ENCODE assay signal across 8 cellular contexts in genomic region chr4:17324431-17324830, GRCh38.
DNase-seq lines count a peak whose midpoint lies in the region; ATAC-seq, FAIRE-seq and TF ChIP-seq lines count a peak whose summit lies in the region.

No MANE protein-coding gene starts in this region.

- H3K9me3 ChIP-seq in Caco-2 = no peaks in the 10 kb centered on the region
- no peaks in the 10 kb centered on the region for H3K9me3 ChIP-seq in K562 (replicated peaks; ENCODE audit: control insufficient read depth, insufficient read depth, low read depth, low read length)
- no peaks in the 10 kb centered on the region for H3K9me3 ChIP-seq in keratinocyte (ENCODE audit: control insufficient read depth, low read depth, low read length)

- dilution Hi-C loops in keratinocyte (cut with MboI; ENCODE audit: extremely low pct_ligation_motif_present, low sequenced_read_pairs) = no loop called here

- CTCF ChIA-PET in Caco-2 (lab: Charles Lee) = interaction anchor here (0.7 kb wide), 1 partner anchor 52 kb away, joined by 5 read pairs; no protein-coding TSS in a partner anchor
- CTCF ChIA-PET in T-cell (lab: Charles Lee) = interaction anchor here (0.5 to 1.6 kb wide), 15 partner anchors 9 to 873 kb away, joined by 3 to 11 read pairs (median 5); no protein-coding TSS in a partner anchor
- CTCF ChIA-PET in K562 (lab: Yijun Ruan, JAX; ENCODE audit: low intra/inter-chr PET ratio) = interaction anchor here (0.7 to 1.8 kb wide), 3 partner anchors 123 to 1034 kb away, joined by 3 to 6 read pairs (median 3); no protein-coding TSS in a partner anchor

- no peaks in the 10 kb centered on the region for H3K4me1 Mint-ChIP-seq in Caco-2 (ENCODE audit: low read depth, unreplicated experiment)
- peaks cover 10 to 14% (median 10%) of the 10 kb centered on the region in 3 donors for H3K4me1 Mint-ChIP-seq in T-cell

- peak in 1 of 2 experiments; percentile 16 for DNase-seq in Caco-2
- peak in 26 of 34 experiments; percentile 8 to 45 (median 28) for DNase-seq in T-cell
- DNase-seq in K562 (ENCODE audit: extremely low read depth in 1 of 4, low spot score in 3 of 4) = peak; percentile 58 to 67 (median 64)
- no peak for DNase-seq in keratinocyte (ENCODE audit: low read depth, low spot score)
- peak; percentile 11 to 35 (median 27) for DNase-seq in stimulated activated CD4-positive, alpha-beta T cell treated with anti-CD3 and anti-CD28 coated beads, TNF-alpha, amount 100 ng/mL, for 24 hours (ENCODE audit: low read depth in 3 of 3)
- DNase-seq in NCI-H128 (lab: John Stamatoyannopoulos, UW; ENCODE audit: unreplicated experiment) = no peak

- no peak overlapping the region for H3K4me3 Mint-ChIP-seq in Caco-2 (ENCODE audit: unreplicated experiment)
- H3K4me3 Mint-ChIP-seq in T-cell = peak overlapping the region; percentile 26 to 48 (median 47)

- no peaks in the 10 kb centered on the region for H3K79me2 ChIP-seq in K562 (ENCODE audit: control insufficient read depth, insufficient read depth, low read length)
- H3K79me2 ChIP-seq in keratinocyte (ENCODE audit: control insufficient read depth, insufficient read depth, low read length) = no peaks in the 10 kb centered on the region

- TF ChIP-seq POLR2A in K562 (conservative IDR thresholded peaks at IDR 0.05) = no peak

- H3K27me3 Mint-ChIP-seq in Caco-2 (ENCODE audit: insufficient read depth, unreplicated experiment) (peaks cover 10% of the 10 kb centered on the region), T-cell (no peaks in the 10 kb centered on the region)

- TF ChIP-seq CTCF in Caco-2 (IDR thresholded peaks at IDR 0.05; ENCODE audit: insufficient read depth in 1 of 2, low read depth in 1 of 2, low read length in 1 of 2, severe bottlenecking in 1 of 2, unreplicated experiment in 1 of 2) (peak; percentile 18 to 59), K562 (IDR thresholded peaks at IDR 0.05 in 2 of 3, conservative IDR thresholded peaks at IDR 0.05 in 1 of 3; ENCODE audit: insufficient read depth in 2 of 3, low read depth in 1 of 3, low read length in 3 of 3) (peak; percentile 63 to 83 (median 65)), keratinocyte (optimal IDR thresholded peaks at IDR 0.05 in 1 of 3, IDR thresholded peaks at IDR 0.05 in 1 of 3, conservative IDR thresholded peaks at IDR 0.05 in 1 of 3; ENCODE audit: extremely low read depth in 1 of 3, insufficient read depth in 2 of 3, low read length in 3 of 3) (peak; percentile 40 to 45 (median 44))

- peak; percentile 77 for TF ChIP-seq RAD21 in K562 (CRISPR knock-in tag; conservative IDR thresholded peaks at IDR 0.05 in 1 of 2, IDR thresholded peaks at IDR 0.05 in 1 of 2)

- H3K27me3 ChIP-seq in Caco-2 (replicated peaks; ENCODE audit: control insufficient read depth, insufficient read depth, low read length) (no peaks in the 10 kb centered on the region), K562 (ENCODE audit: control insufficient read depth in 2 of 2, insufficient read depth in 2 of 2, low read length in 2 of 2) (no peaks in the 10 kb centered on the region), keratinocyte (ENCODE audit: control insufficient read depth, extremely low read depth, insufficient read depth, low read length) (no peaks in the 10 kb centered on the region)

- H2AFZ ChIP-seq in K562 (ENCODE audit: low read depth, low read length) = no peak overlapping the region
- no peak overlapping the region for H2AFZ ChIP-seq in keratinocyte (ENCODE audit: control insufficient read depth, low read length)

- H3K36me3 Mint-ChIP-seq in Caco-2 (ENCODE audit: insufficient read depth, unreplicated experiment) = no peaks in the 10 kb centered on the region
- H3K36me3 Mint-ChIP-seq in T-cell = no peaks in the 10 kb centered on the region

- POLR2A ChIA-PET in Caco-2 (lab: Charles Lee) (interaction anchor here (0.5 kb wide), 1 partner anchor 160 kb away, joined by 3 read pairs; no protein-coding TSS in a partner anchor), T-cell (lab: Charles Lee) (no interaction called here), K562 (lab: Yijun Ruan, JAX) (no interaction called here)

- H3K36me3 ChIP-seq in Caco-2 (ENCODE audit: control insufficient read depth, insufficient read depth, low read length) = no peaks in the 10 kb centered on the region
- no peaks in the 10 kb centered on the region for H3K36me3 ChIP-seq in K562 (ENCODE audit: control insufficient read depth, insufficient read depth, low read length)
- no peaks in the 10 kb centered on the region for H3K36me3 ChIP-seq in keratinocyte (ENCODE audit: control insufficient read depth in 2 of 2, extremely low read depth in 1 of 2, insufficient read depth in 2 of 2, low read length in 2 of 2)

- H3K4me2 ChIP-seq in K562 (ENCODE audit: insufficient read depth, low read length) (no peak overlapping the region), keratinocyte (ENCODE audit: control insufficient read depth, extremely low read depth, insufficient read depth, low read depth, low read length) (no peak overlapping the region)

- no peak for TF ChIP-seq EP300 in K562 (IDR thresholded peaks at IDR 0.05; ENCODE audit: low read length)

- WGBS in K562 (ENCODE audit: insufficient coverage, low coverage, missing lambda C conversion rate) = 5% methylated on average over 11 of the region's 11 CpGs

- H4K20me1 ChIP-seq in K562 (replicated peaks; ENCODE audit: control insufficient read depth, insufficient read depth, low read length) (0 out of 2 replicates have a peak, but pooled peaks cover 3% of the 10 kb centered on the region), keratinocyte (ENCODE audit: control insufficient read depth, extremely low read depth, insufficient read depth, low read length) (no peaks in the 10 kb centered on the region)

- H3K9me1 ChIP-seq in K562 (ENCODE audit: control insufficient read depth, insufficient read depth, low read length) = no peaks in the 10 kb centered on the region
- no peaks in the 10 kb centered on the region for H3K9me1 ChIP-seq in keratinocyte (ENCODE audit: control insufficient read depth, extremely low read depth, insufficient read depth, low read length)

- no peak overlapping the region for H3K27ac ChIP-seq in K562 (ENCODE audit: extremely low read depth, low read depth, low read length)
- H3K27ac ChIP-seq in keratinocyte (ENCODE audit: control insufficient read depth, insufficient read depth, low read length) = no peak overlapping the region

- intact Hi-C loops in Caco-2 (cut with micrococcal nuclease; ENCODE audit: unreplicated experiment) = loop anchor here (1.0 to 10.0 kb wide), 5 partner anchors 150 to 1034 kb away; no protein-coding TSS in a partner anchor
- intact Hi-C loops in K562 (cut with micrococcal nuclease) = loop anchor here (2.0 to 10.0 kb wide), 5 partner anchors 152 to 1032 kb away; no protein-coding TSS in a partner anchor

- FAIRE-seq in K562 (lab: Jason Lieb, UNC) = peak; percentile 87
- no peak for FAIRE-seq in keratinocyte (lab: Jason Lieb, UNC)

- BruUV-seq in Caco-2 (replicated peaks; lab: Mats Ljungman, UMichigan) (no TSS peak), K562 (replicated peaks; lab: Mats Ljungman, UMichigan) (no TSS peak)

- H3K9ac ChIP-seq in K562 (ENCODE audit: insufficient read depth in 1 of 2, low read depth in 2 of 2, low read length in 2 of 2) (no peak overlapping the region), keratinocyte (ENCODE audit: control insufficient read depth, extremely low read depth, insufficient read depth, low read length) (no peak overlapping the region)

- ATAC-seq in HG03066 (IDR thresholded peaks at IDR 0.05; ENCODE audit: low read depth, unreplicated experiment) = peak; percentile 69
- peak; percentile 43 to 62 (median 48) for ATAC-seq in T-cell (replicated peaks in 1 of 4)
- peak; percentile 75 for ATAC-seq in K562
- no peak for ATAC-seq in HG03139 (IDR thresholded peaks at IDR 0.05; ENCODE audit: unreplicated experiment)

- H3K9me3 Mint-ChIP-seq in Caco-2 (ENCODE audit: unreplicated experiment) (no peaks in the 10 kb centered on the region), T-cell (peaks cover 3 to 4% (median 4%) of the 10 kb centered on the region in 3 donors)

- no peaks in the 10 kb centered on the region for H3K4me1 ChIP-seq in Caco-2
- H3K4me1 ChIP-seq in K562 (replicated peaks in 1 of 2; ENCODE audit: control insufficient read depth in 2 of 2, insufficient read depth in 2 of 2, low read length in 2 of 2) = no peaks in the 10 kb centered on the region
- no peaks in the 10 kb centered on the region for H3K4me1 ChIP-seq in keratinocyte (ENCODE audit: control insufficient read depth, extremely low read depth, insufficient read depth, low read length)

- H3K4me3 ChIP-seq in Caco-2 (ENCODE audit: low read depth, low read length) (no peak overlapping the region), K562 (no peak overlapping the region), keratinocyte (ENCODE audit: control insufficient read depth in 2 of 3, extremely low read depth in 1 of 3, insufficient read depth in 2 of 3, low read depth in 1 of 3, low read length in 3 of 3) (no peak overlapping the region)

- H3K27ac Mint-ChIP-seq in Caco-2 (ENCODE audit: unreplicated experiment) (no peak overlapping the region), T-cell (peak overlapping the region; percentile 43 to 59)

- in situ Hi-C loops in K562 (cut with MboI) = no loop called here

TF ChIP-seq in K562, 482 proteins besides CTCF, POLR2A, EP300 and RAD21 (continues in another document):
- peak; percentile 61; the same call in 1 of the 2 replicates for TF ChIP-seq SMC3 (conservative IDR thresholded peaks at IDR 0.05; ENCODE audit: insufficient read depth, low read depth, low read length)
- 0 out of 2 replicates have a peak, but pooled peaks have one; percentile 33 for TF ChIP-seq BMI1 (IDR thresholded peaks at IDR 0.05; ENCODE audit: low read length)
- peak; percentile 59; the same call in 1 of the 2 replicates for TF ChIP-seq DEAF1 (CRISPR knock-in tag; IDR thresholded peaks at IDR 0.05)
- no peak for TF ChIP-seq CBFA2T2 (conservative IDR thresholded peaks at IDR 0.05)
- TF ChIP-seq MYC (IDR thresholded peaks at IDR 0.05; ENCODE audit: low read depth, low read length) = no peak
- TF ChIP-seq MYC (CRISPR knock-in tag; IDR thresholded peaks at IDR 0.05; ENCODE audit: borderline replicate concordance, low read depth) = no peak
- no peak for TF ChIP-seq NBN (IDR thresholded peaks at IDR 0.05; ENCODE audit: low read depth)
- TF ChIP-seq ZNF146 (CRISPR knock-in tag; IDR thresholded peaks at IDR 0.05; ENCODE audit: unreplicated experiment) = no peak

Comparison
In these comparisons a context has a peak if more than half of its experiments do, and no peak if none do; other contexts are left out.
1. DNase-seq: peak in T-cell (26 of 34), K562 (4 of 4) and stimulated activated CD4-positive, alpha-beta T cell treated with anti-CD3 and anti-CD28 coated beads, TNF-alpha, amount 100 ng/mL, for 24 hours (3 of 3); none in keratinocyte (single experiment) and NCI-H128 (single experiment).
2. Peak in every context shown above with its lines, with median percentiles within 50 percentile points of each other: CTCF ChIP-seq.